ENCODE assay signal across 2 cellular contexts in the genomic region with DNA sequence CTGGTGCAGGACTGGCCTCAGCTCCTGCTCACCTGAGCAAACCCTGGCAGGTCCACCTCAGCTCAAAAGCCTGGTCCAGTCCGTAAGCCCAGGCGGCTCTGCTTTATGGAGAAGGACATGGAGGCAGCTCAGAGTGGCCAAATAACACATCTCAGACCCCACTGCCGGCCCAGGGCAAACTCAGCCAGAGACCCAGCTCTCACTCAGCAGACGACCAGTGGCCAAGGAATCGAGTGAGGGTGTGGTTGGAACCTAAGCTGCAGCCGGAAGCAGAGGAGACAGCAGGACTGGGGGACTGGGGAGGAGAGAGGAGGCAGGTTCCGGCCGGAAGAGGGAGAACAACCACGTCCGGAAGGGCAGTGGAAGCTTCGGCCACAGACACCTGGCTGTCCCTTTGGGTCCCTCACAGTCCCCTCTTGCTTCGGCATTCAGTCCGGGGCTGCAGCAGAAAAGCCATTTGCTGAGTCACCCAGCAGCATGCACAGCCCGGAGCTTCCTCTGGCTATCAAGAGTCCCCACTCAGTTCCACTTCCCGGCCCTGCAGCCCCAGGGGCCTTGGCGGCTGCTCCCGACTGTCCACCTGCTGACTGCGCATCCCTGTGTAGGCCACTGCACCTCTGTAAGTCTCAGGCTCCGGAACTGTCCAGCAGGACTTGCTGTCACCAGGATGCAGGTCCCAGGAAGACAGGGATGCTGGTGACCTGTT.
TF ChIP-seq lines count a peak whose summit lies in the region.

No MANE protein-coding gene starts in this region.

TF ChIP-seq in Ishikawa, 13 proteins besides CTCF, POLR2A, EP300 and RAD21:
- TF ChIP-seq, protein P1, sequence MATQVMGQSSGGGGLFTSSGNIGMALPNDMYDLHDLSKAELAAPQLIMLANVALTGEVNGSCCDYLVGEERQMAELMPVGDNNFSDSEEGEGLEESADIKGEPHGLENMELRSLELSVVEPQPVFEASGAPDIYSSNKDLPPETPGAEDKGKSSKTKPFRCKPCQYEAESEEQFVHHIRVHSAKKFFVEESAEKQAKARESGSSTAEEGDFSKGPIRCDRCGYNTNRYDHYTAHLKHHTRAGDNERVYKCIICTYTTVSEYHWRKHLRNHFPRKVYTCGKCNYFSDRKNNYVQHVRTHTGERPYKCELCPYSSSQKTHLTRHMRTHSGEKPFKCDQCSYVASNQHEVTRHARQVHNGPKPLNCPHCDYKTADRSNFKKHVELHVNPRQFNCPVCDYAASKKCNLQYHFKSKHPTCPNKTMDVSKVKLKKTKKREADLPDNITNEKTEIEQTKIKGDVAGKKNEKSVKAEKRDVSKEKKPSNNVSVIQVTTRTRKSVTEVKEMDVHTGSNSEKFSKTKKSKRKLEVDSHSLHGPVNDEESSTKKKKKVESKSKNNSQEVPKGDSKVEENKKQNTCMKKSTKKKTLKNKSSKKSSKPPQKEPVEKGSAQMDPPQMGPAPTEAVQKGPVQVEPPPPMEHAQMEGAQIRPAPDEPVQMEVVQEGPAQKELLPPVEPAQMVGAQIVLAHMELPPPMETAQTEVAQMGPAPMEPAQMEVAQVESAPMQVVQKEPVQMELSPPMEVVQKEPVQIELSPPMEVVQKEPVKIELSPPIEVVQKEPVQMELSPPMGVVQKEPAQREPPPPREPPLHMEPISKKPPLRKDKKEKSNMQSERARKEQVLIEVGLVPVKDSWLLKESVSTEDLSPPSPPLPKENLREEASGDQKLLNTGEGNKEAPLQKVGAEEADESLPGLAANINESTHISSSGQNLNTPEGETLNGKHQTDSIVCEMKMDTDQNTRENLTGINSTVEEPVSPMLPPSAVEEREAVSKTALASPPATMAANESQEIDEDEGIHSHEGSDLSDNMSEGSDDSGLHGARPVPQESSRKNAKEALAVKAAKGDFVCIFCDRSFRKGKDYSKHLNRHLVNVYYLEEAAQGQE (IDR thresholded peaks at IDR 0.05; ENCODE audit: low read depth): peak; percentile 74
- TF ChIP-seq, protein P2, sequence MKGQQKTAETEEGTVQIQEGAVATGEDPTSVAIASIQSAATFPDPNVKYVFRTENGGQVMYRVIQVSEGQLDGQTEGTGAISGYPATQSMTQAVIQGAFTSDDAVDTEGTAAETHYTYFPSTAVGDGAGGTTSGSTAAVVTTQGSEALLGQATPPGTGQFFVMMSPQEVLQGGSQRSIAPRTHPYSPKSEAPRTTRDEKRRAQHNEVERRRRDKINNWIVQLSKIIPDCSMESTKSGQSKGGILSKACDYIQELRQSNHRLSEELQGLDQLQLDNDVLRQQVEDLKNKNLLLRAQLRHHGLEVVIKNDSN (IDR thresholded peaks at IDR 0.05): no peak

TF ChIP-seq in GM12878, 131 proteins besides CTCF, POLR2A, EP300 and RAD21 (continued from another document):
- TF ChIP-seq, protein P3, sequence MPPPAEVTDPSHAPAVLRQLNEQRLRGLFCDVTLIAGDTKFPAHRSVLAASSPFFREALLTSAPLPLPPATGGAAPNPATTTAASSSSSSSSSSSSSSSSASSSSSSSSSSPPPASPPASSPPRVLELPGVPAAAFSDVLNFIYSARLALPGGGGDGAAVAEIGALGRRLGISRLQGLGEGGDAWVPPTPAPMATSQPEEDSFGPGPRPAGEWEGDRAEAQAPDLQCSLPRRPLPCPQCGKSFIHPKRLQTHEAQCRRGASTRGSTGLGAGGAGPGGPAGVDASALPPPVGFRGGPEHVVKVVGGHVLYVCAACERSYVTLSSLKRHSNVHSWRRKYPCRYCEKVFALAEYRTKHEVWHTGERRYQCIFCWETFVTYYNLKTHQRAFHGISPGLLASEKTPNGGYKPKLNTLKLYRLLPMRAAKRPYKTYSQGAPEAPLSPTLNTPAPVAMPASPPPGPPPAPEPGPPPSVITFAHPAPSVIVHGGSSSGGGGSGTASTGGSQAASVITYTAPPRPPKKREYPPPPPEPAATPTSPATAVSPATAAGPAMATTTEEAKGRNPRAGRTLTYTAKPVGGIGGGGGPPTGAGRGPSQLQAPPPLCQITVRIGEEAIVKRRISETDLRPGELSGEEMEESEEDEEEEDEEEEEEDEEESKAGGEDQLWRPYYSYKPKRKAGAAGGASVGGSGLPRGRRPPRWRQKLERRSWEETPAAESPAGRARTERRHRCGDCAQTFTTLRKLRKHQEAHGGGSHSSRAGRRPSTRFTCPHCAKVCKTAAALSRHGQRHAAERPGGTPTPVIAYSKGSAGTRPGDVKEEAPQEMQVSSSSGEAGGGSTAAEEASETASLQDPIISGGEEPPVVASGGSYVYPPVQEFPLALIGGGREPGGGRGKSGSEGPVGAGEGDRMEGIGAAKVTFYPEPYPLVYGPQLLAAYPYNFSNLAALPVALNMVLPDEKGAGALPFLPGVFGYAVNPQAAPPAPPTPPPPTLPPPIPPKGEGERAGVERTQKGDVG (CRISPR knock-in tag; IDR thresholded peaks at IDR 0.05): no peak
- no peak for TF ChIP-seq ZNF384 (IDR thresholded peaks at IDR 0.05; ENCODE audit: borderline replicate concordance, low read depth, low read length)
- no peak for TF ChIP-seq PAX8 (IDR thresholded peaks at IDR 0.05)
- no peak for TF ChIP-seq SUZ12 (IDR thresholded peaks at IDR 0.05; ENCODE audit: unreplicated experiment)
- no peak for TF ChIP-seq SIX5 (IDR thresholded peaks at IDR 0.05; ENCODE audit: low read depth, low read length, severe bottlenecking)
- no peak for TF ChIP-seq CHD1 (IDR thresholded peaks at IDR 0.05; ENCODE audit: low read depth, low read length)
- no peak for TF ChIP-seq FOXK2 (IDR thresholded peaks at IDR 0.05)
- TF ChIP-seq ESRRA (IDR thresholded peaks at IDR 0.05; ENCODE audit: low read length): no peak
- no peak for TF ChIP-seq BRCA1 (IDR thresholded peaks at IDR 0.05; ENCODE audit: low read depth, low read length)
TF ChIP-seq in GM12878: peak in this region for 0.
